ENCODE assay signal across 8 cellular contexts in the genomic region with DNA sequence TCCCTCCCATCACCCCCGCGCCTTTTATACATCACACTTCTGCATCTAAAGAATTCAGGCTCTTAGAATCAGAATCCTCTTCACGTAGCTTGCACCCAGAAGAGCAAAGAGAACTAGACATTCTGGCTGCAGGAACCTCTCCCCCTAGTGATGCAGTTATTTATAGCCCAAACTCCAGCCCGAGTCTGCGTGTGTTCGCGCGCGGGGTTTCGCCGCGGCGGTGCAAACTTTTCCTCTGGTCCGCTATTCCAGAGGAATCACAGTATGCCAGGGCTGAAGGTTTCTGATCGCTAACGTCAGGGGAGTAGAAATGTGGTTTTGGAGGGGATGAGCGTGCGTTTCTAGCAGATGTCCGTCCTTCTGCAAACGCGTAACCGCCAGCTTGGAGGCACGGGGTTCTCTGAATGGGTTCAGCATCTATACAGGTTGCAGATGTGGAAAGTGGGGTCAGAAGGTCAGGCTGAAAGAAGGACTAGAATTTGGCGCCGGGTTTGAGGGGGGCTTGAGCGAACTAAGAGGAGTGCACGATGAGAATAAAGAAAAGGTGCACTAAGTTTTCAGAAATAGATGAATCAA. TPM values are rescaled to one million over a fixed set of nuclear protein-coding genes. Genes with fewer than 3 reads are reported as not detected.
DNase-seq lines count a peak whose midpoint lies in the region; ATAC-seq, FAIRE-seq and TF ChIP-seq lines count a peak whose summit lies in the region.

No MANE protein-coding gene starts in this region.

- DNase-seq in COLO668 (lab: John Stamatoyannopoulos, UW; ENCODE audit: unreplicated experiment), result peak; percentile 53
- DNase-seq in LHCN-M2 (ENCODE audit: low read depth), result peak; percentile 74
- no peak for DNase-seq in colonic mucosa
- no peak for DNase-seq in natural killer cell
- no peak for DNase-seq in GM19240 (ENCODE audit: insufficient read length, low spot score)
- DNase-seq in RCC 7860 (ENCODE audit: low spot score), result no peak

- peak overlapping the region; percentile 21 for H3K4me3 Mint-ChIP-seq in natural killer cell

- H3K4me3 ChIP-seq in colonic mucosa, result peak overlapping the region; percentile 47

- no peak for FAIRE-seq in RCC 7860 (lab: Jason Lieb, UNC)

- no peak overlapping the region for H3K27ac ChIP-seq in colonic mucosa

- no peak overlapping the region for H3K9ac ChIP-seq in colonic mucosa (ENCODE audit: low read depth in 2 of 2, low read length in 2 of 2)

- peaks cover 7% of the 10 kb centered on the region for H3K36me3 Mint-ChIP-seq in natural killer cell

- TF ChIP-seq CTCF in colonic mucosa (IDR thresholded peaks at IDR 0.05) (no peak), natural killer cell (IDR thresholded peaks at IDR 0.05) (no peak)

- peaks cover 46% of the 10 kb centered on the region for H3K27me3 ChIP-seq in colonic mucosa

- intact Hi-C loops in colonic mucosa (cut with DNase I), result no loop called here
- intact Hi-C loops in natural killer cell (cut with micrococcal nuclease), result no loop called here

- H3K36me3 ChIP-seq in colonic mucosa, result no peaks in the 10 kb centered on the region

- H3K9me3 Mint-ChIP-seq in natural killer cell, result no peaks in the 10 kb centered on the region

- H3K9me3 ChIP-seq in colonic mucosa, result no peaks in the 10 kb centered on the region

- H3K4me1 ChIP-seq in colonic mucosa, result peaks cover 5% of the 10 kb centered on the region

- ATAC-seq in natural killer cell (no peak), GM21825 (IDR thresholded peaks at IDR 0.05; ENCODE audit: unreplicated experiment) (no peak), GM19035 (IDR thresholded peaks at IDR 0.05; ENCODE audit: unreplicated experiment) (no peak)

- H3K4me1 Mint-ChIP-seq in natural killer cell, result peaks cover 0 to 6% of the 10 kb centered on the region in 2 donors

- H3K27ac Mint-ChIP-seq in natural killer cell, result no peak overlapping the region

- peaks cover 16 to 35% of the 10 kb centered on the region in 2 donors for H3K27me3 Mint-ChIP-seq in natural killer cell (ENCODE audit: low read depth in 2 of 2)

RNA-seq across cellular contexts. Expression of gene EPHA7, which starts 1.9 kb away (rescaled TPM):
- total RNA-seq in LHCN-M2 (2014; rRNA removed) (19.0 and 31.4 TPM in 2 replicates), colonic mucosa (1 to 10 TPM; 1.3 to 4.4 TPM), natural killer cell (not detected)
- polyA plus RNA-seq in LHCN-M2 (2012), result 1.2 TPM

Comparison
In these comparisons a context has a peak if more than half of its experiments do, and no peak if none do; other contexts are left out.
1. DNase-seq: peak in COLO668 (single experiment) and LHCN-M2 (single experiment); none in colonic mucosa (single experiment), natural killer cell (single experiment), GM19240 (single experiment) and RCC 7860 (single experiment).